Comparison of ENCODE assay signal across 21 cellular contexts in the genomic region with DNA sequence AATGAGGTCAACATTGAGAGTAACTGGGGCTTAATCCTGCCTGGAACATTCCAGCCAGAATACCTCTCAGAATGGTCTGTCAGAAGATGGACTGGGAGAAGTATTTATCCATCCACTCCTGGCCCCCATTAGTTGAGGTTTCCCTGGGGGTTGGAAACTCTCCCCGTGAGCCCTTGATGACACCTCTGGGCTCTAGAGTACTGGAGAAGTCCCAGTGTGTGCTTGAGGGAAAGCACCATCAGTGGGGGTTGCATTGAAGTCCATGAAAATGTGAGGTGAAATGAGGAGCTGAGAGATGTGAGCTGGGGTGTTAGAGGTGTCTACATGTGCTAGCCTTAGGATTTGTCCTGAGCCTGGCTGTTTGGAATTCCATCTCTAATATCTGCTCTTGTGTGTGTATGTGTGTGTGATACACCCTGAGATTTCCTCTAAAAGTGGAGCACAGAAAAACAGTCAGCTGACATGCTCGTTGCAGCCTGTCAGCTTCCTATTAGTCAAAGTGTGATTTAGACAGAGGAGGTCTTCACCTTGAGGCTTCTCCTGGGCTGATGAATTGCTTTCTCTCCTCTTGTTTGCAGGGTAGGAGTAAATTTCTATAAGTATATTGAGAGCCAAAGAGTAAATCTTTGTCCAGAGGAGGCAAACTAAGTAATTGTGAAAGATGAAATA.
DNase-seq lines count a peak whose midpoint lies in the region; ATAC-seq and TF ChIP-seq lines count a peak whose summit lies in the region.
"Had no signal": no experiment of that assay in that cellular context is flagged by ENCODE, and none has a peak within 500 bp of the region (broad histone marks: within the 10 kb centered on the region; RNA-seq: fewer than 3 reads in every experiment).

No MANE protein-coding gene starts in this region.

- H3K4me1 ChIP-seq in trophoblast cell (ENCODE audit: control insufficient read depth in 1 of 2, insufficient read depth in 2 of 2, low read length in 2 of 2) = peaks cover 0 to 10% of the 10 kb centered on the region in 2 experiments
- H3K4me1 ChIP-seq in right atrium auricular region = no peaks in the 10 kb centered on the region
- H3K4me1 ChIP-seq: BE2C, testis had no signal

- no peak overlapping the region for H2AK5ac ChIP-seq in trophoblast cell (ENCODE audit: low read length)

- H3K4me3 ChIP-seq in trophoblast cell (ENCODE audit: low read depth, low read length) (no peak overlapping the region), right atrium auricular region (no peak overlapping the region)
- H3K4me3 ChIP-seq: SJCRH30, testis had no signal

- DNase-seq in trophoblast cell (no peak), right atrium auricular region (ENCODE audit: low spot score) (no peak)
- DNase-seq in activated T-cell treated with anti-CD3 and anti-CD28 coated beads, Interleukin-2, amount 50 U/mL, for 1 hour = no peak
- DNase-seq: activated CD4-positive, CD25-positive, alpha-beta regulatory T cell treated with anti-CD3 and anti-CD28 coated beads, Interleukin-2, amount 50 U/mL, for 72 hours; activated CD8-positive, alpha-beta memory T cell treated with anti-CD3 and anti-CD28 coated beads, Interleukin-2, amount 10 ng/mL, durations not matched to agents 7 days and 5 days; activated effector memory CD4-positive, alpha-beta T cell treated with anti-CD3 and anti-CD28 coated beads, Interleukin-2, amount 50 U/mL, for 16 hours; amniotic stem cell; BE2C; cerebellar nuclear complex; effector memory CD8-positive, alpha-beta T cell; GDM1; MV-4-11; NCI-H2029 treated with DMSO at 0.1 percent for 48 hours; NCI-H510A treated with DMSO at 0.1 percent for 48 hours; SJCRH30; stimulated activated CD4-positive, alpha-beta T cell treated with anti-CD3 and anti-CD28 coated beads, Interleukin-4, amount 100 ng/mL, for 1 hour; testis had no signal

- H3K23ac ChIP-seq in trophoblast cell (ENCODE audit: low read length) = no peak overlapping the region

- H3K4me2 ChIP-seq in trophoblast cell (ENCODE audit: low read length) = no peak overlapping the region

- no peak overlapping the region for H3K9ac ChIP-seq in trophoblast cell (ENCODE audit: low read length)

- H4K12ac ChIP-seq in trophoblast cell (ENCODE audit: low read depth, low read length) = no peak overlapping the region

- ATAC-seq in GM19043 (IDR thresholded peaks at IDR 0.05; ENCODE audit: low read depth, unreplicated experiment) = peak; percentile 69
- peak; percentile 80 for ATAC-seq in HG02610 (IDR thresholded peaks at IDR 0.05; ENCODE audit: unreplicated experiment)
- ATAC-seq in HG03565 (IDR thresholded peaks at IDR 0.05; ENCODE audit: unreplicated experiment) = peak; percentile 81
- ATAC-seq in GM18517 (IDR thresholded peaks at IDR 0.05; ENCODE audit: unreplicated experiment) = no peak
- ATAC-seq: activated CD8-positive, alpha-beta memory T cell treated with anti-CD3 and anti-CD28 coated beads, Interleukin-2, amount 10 ng/mL, durations not matched to agents 7 days and 5 days; effector memory CD8-positive, alpha-beta T cell had no signal

- no peak overlapping the region for H2BK120ac ChIP-seq in trophoblast cell (ENCODE audit: insufficient read depth, low read length, poor library complexity)

- no peaks in the 10 kb centered on the region for H3K27me3 ChIP-seq in trophoblast cell (ENCODE audit: insufficient read depth, low read length)
- no peaks in the 10 kb centered on the region for H3K27me3 ChIP-seq in right atrium auricular region
- H3K27me3 ChIP-seq: BE2C, SJCRH30, testis had no signal

- no peak overlapping the region for H2BK5ac ChIP-seq in trophoblast cell (ENCODE audit: low read depth, low read length, poor library complexity)

- no peaks in the 10 kb centered on the region for H3K9me3 ChIP-seq in trophoblast cell (ENCODE audit: insufficient read depth, low read depth, low read length)
- H3K9me3 ChIP-seq in right atrium auricular region = no peaks in the 10 kb centered on the region
- H3K9me3 ChIP-seq: BE2C, SJCRH30, testis had no signal

- no peak overlapping the region for H3K4ac ChIP-seq in trophoblast cell (ENCODE audit: low read depth, low read length)

- no peaks in the 10 kb centered on the region for H3K36me3 ChIP-seq in trophoblast cell (ENCODE audit: control insufficient read depth in 1 of 2, insufficient read depth in 2 of 2, low read length in 2 of 2)
- H3K36me3 ChIP-seq in right atrium auricular region = no peaks in the 10 kb centered on the region
- H3K36me3 ChIP-seq: BE2C, SJCRH30 had no signal

- no peak overlapping the region for H3K14ac ChIP-seq in trophoblast cell (ENCODE audit: low read length)

- peak overlapping the region; percentile 26 for H2BK12ac ChIP-seq in trophoblast cell (ENCODE audit: low read length)

- no peak overlapping the region for H3K18ac ChIP-seq in trophoblast cell (ENCODE audit: low read length)

- H3K27ac ChIP-seq in trophoblast cell (ENCODE audit: low read depth, low read length) (no peak overlapping the region), right atrium auricular region (no peak overlapping the region)
- H3K27ac ChIP-seq: SJCRH30, testis had no signal

- no peak overlapping the region for H4K8ac ChIP-seq in trophoblast cell (ENCODE audit: low read depth, low read length)

- WGBS in trophoblast cell (ENCODE audit: extremely low coverage, insufficient coverage, insufficient read length) = no CpG with 5 or more reads among the region's 2 CpGs

- peak overlapping the region; percentile 9 for H4K91ac ChIP-seq in trophoblast cell (ENCODE audit: low read depth, low read length)

- H3K79me1 ChIP-seq in trophoblast cell (ENCODE audit: low read length) = no peaks in the 10 kb centered on the region

- TF ChIP-seq CTCF in right atrium auricular region (IDR thresholded peaks at IDR 0.05) = no peak

- no peak overlapping the region for H2AFZ ChIP-seq in trophoblast cell (ENCODE audit: insufficient read depth, low read length, poor library complexity)

- H3K79me2 ChIP-seq in trophoblast cell (ENCODE audit: control insufficient read depth, insufficient read depth, low read length, poor library complexity) = no peaks in the 10 kb centered on the region
